ENCODE assay signal across 1 cellular context in the genomic region with DNA sequence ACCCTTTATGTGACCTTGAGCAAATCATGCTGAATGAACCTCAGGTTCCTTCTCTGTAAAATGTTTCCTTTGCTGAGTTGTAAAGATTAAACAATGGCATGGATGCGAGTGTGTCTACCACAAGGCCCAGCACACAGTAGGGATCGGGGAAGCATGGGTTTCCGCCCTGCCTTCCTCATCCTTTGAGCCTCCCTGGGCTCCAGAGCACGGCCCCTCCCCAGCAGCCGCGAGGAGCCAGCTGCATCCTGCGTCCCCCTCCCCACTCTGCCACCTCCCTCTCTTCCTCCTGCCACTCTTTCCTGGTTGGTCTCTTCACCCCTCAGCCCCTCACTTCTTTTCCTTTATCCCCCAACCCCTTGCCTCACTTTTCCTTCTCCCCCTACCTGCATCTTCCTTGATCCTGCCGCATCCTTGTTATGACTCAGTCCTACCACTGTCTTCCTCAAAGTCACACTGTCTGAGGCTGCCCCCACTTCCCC.
TF ChIP-seq lines count a peak whose summit lies in the region.

No MANE protein-coding gene starts in this region.

TF ChIP-seq in H1, 55 proteins besides CTCF, POLR2A, EP300 and RAD21:
- TF ChIP-seq USF2 (IDR thresholded peaks at IDR 0.05; ENCODE audit: low read length) (no peak), TEAD4 (IDR thresholded peaks at IDR 0.05; ENCODE audit: low read depth, low read length) (no peak), BRCA1 (IDR thresholded peaks at IDR 0.05; ENCODE audit: low read depth, low read length) (no peak), BACH1 (IDR thresholded peaks at IDR 0.05; ENCODE audit: low read length) (no peak), HDAC2 (IDR thresholded peaks at IDR 0.05; ENCODE audit: borderline replicate concordance in 1 of 2, low read depth in 2 of 2, low read length in 2 of 2) (no peak), CBX5 (IDR thresholded peaks at IDR 0.05; ENCODE audit: low read depth, low read length) (no peak), SIRT6 (IDR thresholded peaks at IDR 0.05; ENCODE audit: low read length) (no peak), TAF1 (IDR thresholded peaks at IDR 0.05; ENCODE audit: low read depth, low read length) (no peak), RNF2 (IDR thresholded peaks at IDR 0.05; ENCODE audit: borderline replicate concordance, low read depth, low read length, missing control alignments, poor library complexity, severe bottlenecking) (no peak), MAX (IDR thresholded peaks at IDR 0.05) (no peak), CEBPB (IDR thresholded peaks at IDR 0.05; ENCODE audit: low read depth, low read length) (no peak)
TF ChIP-seq in H1: peak in this region for 0.
